1 cellular context compared by ENCODE assay signal in the genomic region with DNA sequence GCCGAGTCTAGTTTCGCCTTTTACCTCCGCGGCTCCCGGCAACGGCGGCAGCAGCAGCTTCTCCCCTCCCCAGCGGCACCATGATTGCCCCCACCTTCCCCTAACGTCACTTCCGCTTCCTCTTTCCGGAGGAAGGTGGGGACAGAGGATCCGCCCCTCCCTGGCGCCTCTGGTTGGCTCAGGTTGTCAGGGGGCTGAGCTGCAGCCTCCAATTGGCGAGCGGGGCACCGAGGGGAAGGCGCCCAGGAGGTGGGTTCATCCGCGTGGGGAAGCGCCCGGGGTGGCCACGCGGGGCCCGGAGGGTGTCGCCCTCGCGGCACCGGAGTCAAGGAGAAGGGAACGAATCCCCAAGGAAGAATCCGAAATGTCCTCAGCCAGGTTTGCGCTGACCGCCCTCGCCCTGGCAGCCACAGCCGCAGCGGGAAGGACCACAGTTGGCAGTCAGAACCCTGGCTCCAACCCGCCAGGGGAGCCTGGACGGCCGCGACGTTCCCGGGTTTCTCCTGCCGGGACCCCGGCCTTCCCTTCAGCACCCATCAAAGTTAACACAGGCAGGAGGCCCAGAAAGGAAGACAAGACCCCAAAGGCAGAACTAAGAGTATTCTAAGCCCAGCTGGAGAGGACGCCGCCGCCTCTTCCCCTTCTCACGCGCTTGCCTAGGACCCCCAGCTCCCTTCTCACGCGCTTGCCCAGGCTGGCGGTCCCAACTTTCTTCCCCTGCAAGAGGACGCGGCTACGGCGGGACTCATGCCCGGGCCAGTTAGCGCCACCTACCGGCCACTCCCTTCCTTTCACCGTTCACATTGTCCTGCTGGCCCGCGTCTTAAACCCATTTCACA.
TF ChIP-seq lines count a peak whose summit lies in the region.

Gene MTF1, minus strand, starts transcription at position 86 of the 839 bp plus-strand sequence. CDS start 1,934 bp downstream, outside the sequence.

TF ChIP-seq in GM12878, 131 proteins besides CTCF, POLR2A, EP300 and RAD21 (continued from another document):
- TF ChIP-seq, protein P1, sequence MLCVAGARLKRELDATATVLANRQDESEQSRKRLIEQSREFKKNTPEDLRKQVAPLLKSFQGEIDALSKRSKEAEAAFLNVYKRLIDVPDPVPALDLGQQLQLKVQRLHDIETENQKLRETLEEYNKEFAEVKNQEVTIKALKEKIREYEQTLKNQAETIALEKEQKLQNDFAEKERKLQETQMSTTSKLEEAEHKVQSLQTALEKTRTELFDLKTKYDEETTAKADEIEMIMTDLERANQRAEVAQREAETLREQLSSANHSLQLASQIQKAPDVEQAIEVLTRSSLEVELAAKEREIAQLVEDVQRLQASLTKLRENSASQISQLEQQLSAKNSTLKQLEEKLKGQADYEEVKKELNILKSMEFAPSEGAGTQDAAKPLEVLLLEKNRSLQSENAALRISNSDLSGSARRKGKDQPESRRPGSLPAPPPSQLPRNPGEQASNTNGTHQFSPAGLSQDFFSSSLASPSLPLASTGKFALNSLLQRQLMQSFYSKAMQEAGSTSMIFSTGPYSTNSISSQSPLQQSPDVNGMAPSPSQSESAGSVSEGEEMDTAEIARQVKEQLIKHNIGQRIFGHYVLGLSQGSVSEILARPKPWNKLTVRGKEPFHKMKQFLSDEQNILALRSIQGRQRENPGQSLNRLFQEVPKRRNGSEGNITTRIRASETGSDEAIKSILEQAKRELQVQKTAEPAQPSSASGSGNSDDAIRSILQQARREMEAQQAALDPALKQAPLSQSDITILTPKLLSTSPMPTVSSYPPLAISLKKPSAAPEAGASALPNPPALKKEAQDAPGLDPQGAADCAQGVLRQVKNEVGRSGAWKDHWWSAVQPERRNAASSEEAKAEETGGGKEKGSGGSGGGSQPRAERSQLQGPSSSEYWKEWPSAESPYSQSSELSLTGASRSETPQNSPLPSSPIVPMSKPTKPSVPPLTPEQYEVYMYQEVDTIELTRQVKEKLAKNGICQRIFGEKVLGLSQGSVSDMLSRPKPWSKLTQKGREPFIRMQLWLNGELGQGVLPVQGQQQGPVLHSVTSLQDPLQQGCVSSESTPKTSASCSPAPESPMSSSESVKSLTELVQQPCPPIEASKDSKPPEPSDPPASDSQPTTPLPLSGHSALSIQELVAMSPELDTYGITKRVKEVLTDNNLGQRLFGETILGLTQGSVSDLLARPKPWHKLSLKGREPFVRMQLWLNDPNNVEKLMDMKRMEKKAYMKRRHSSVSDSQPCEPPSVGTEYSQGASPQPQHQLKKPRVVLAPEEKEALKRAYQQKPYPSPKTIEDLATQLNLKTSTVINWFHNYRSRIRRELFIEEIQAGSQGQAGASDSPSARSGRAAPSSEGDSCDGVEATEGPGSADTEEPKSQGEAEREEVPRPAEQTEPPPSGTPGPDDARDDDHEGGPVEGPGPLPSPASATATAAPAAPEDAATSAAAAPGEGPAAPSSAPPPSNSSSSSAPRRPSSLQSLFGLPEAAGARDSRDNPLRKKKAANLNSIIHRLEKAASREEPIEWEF (IDR thresholded peaks at IDR 0.05; ENCODE audit: insufficient replicate concordance, low read depth, low read length): no peak
- no peak for TF ChIP-seq ASH2L (IDR thresholded peaks at IDR 0.05; ENCODE audit: borderline replicate concordance, low read depth)
- TF ChIP-seq, protein P2, sequence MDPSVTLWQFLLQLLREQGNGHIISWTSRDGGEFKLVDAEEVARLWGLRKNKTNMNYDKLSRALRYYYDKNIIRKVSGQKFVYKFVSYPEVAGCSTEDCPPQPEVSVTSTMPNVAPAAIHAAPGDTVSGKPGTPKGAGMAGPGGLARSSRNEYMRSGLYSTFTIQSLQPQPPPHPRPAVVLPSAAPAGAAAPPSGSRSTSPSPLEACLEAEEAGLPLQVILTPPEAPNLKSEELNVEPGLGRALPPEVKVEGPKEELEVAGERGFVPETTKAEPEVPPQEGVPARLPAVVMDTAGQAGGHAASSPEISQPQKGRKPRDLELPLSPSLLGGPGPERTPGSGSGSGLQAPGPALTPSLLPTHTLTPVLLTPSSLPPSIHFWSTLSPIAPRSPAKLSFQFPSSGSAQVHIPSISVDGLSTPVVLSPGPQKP (IDR thresholded peaks at IDR 0.05; ENCODE audit: low read depth, low read length): peak; percentile 78; the same call in 1 of the 2 replicates
- peak; percentile 94 for TF ChIP-seq HDGF (IDR thresholded peaks at IDR 0.05)
- TF ChIP-seq SP1 (IDR thresholded peaks at IDR 0.05; ENCODE audit: low read depth, low read length): peak; percentile 84
- TF ChIP-seq, protein P3, sequence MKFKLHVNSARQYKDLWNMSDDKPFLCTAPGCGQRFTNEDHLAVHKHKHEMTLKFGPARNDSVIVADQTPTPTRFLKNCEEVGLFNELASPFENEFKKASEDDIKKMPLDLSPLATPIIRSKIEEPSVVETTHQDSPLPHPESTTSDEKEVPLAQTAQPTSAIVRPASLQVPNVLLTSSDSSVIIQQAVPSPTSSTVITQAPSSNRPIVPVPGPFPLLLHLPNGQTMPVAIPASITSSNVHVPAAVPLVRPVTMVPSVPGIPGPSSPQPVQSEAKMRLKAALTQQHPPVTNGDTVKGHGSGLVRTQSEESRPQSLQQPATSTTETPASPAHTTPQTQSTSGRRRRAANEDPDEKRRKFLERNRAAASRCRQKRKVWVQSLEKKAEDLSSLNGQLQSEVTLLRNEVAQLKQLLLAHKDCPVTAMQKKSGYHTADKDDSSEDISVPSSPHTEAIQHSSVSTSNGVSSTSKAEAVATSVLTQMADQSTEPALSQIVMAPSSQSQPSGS (IDR thresholded peaks at IDR 0.05; ENCODE audit: low read length): no peak
- TF ChIP-seq SRF (IDR thresholded peaks at IDR 0.05; ENCODE audit: low read depth in 2 of 2, low read length in 2 of 2): no peak
- TF ChIP-seq SUZ12 (IDR thresholded peaks at IDR 0.05; ENCODE audit: unreplicated experiment): no peak
- TF ChIP-seq NR2F1 (conservative IDR thresholded peaks at IDR 0.05): 0 out of 2 replicates have a peak, but pooled peaks have one; percentile 7
- 0 out of 4 replicates have a peak, but pooled peaks of 1 of the 2 experiments have one; percentile 21 for TF ChIP-seq ETV6 (conservative IDR thresholded peaks at IDR 0.05 in 1 of 2, IDR thresholded peaks at IDR 0.05 in 1 of 2; ENCODE audit: borderline replicate concordance in 1 of 2, low read depth in 1 of 2)
- peak; percentile 92 for TF ChIP-seq YY1 (IDR thresholded peaks at IDR 0.05; ENCODE audit: low read depth, low read length)
- TF ChIP-seq BRCA1 (IDR thresholded peaks at IDR 0.05; ENCODE audit: low read depth, low read length): no peak
- no peak for TF ChIP-seq SUPT20H (IDR thresholded peaks at IDR 0.05; ENCODE audit: borderline replicate concordance, control insufficient read depth, low read depth, low read length)
- TF ChIP-seq RB1 (IDR thresholded peaks at IDR 0.05; ENCODE audit: borderline replicate concordance): peak; percentile 25; the same call in 1 of the 2 replicates
- TF ChIP-seq JUND (IDR thresholded peaks at IDR 0.05; ENCODE audit: low read depth, low read length): no peak
- TF ChIP-seq NFIC (IDR thresholded peaks at IDR 0.05; ENCODE audit: low read depth, low read length): no peak; the same call in 1 of the 2 replicates
